Comparison of ENCODE assay signal across 8 cellular contexts in genomic region chr3:98731720-98732238, GRCh38. TPM values are rescaled to one million over a fixed set of nuclear protein-coding genes. Genes with fewer than 3 reads are reported as not detected.
A peak's percentile ranks its signal among the peaks of the same experiment; 100 is the strongest.
DNase-seq lines count a peak whose midpoint lies in the region; ATAC-seq and TF ChIP-seq lines count a peak whose summit lies in the region.

No MANE protein-coding gene starts in this region.

- no peak for TF ChIP-seq POLR2A in gastroesophageal sphincter (IDR thresholded peaks at IDR 0.05)
- no peak for TF ChIP-seq POLR2A in sigmoid colon (IDR thresholded peaks at IDR 0.05)

- intact Hi-C loops in sigmoid colon (cut with DNase I), result no loop called here

- in situ Hi-C loops in HAP-1 (cut with MboI; ENCODE audit: low sequenced_read_pairs), result no loop called here

- H3K4me1 ChIP-seq in HAP-1 (peaks cover 10% of the 10 kb centered on the region; the same call in 1 of the 2 replicates), gastroesophageal sphincter (peaks cover 0 to 36% (median 0%) of the 10 kb centered on the region in 3 donors), sigmoid colon (peaks cover 0 to 20% (median 9%) of the 10 kb centered on the region in 4 donors)

- H3K27ac ChIP-seq in gastroesophageal sphincter (peak overlapping the region in 3 of 4 donors; percentile 68 to 82 (median 74)), sigmoid colon (peak overlapping the region; percentile 68 to 72 (median 72))

- H3K27me3 ChIP-seq in HAP-1 (ENCODE audit: low read depth), result no peaks in the 10 kb centered on the region
- no peaks in the 10 kb centered on the region for H3K27me3 ChIP-seq in gastroesophageal sphincter
- H3K27me3 ChIP-seq in sigmoid colon, result no peaks in the 10 kb centered on the region

- TF ChIP-seq CTCF in WI38 (IDR thresholded peaks at IDR 0.05; ENCODE audit: low read depth, low read length), result no peak
- TF ChIP-seq CTCF in gastroesophageal sphincter (IDR thresholded peaks at IDR 0.05), result no peak
- TF ChIP-seq CTCF in sigmoid colon (IDR thresholded peaks at IDR 0.05), result no peak

- TF ChIP-seq EP300 in gastroesophageal sphincter (IDR thresholded peaks at IDR 0.05) (no peak), sigmoid colon (IDR thresholded peaks at IDR 0.05) (no peak)

- no peaks in the 10 kb centered on the region for H3K36me3 ChIP-seq in HAP-1 (replicated peaks)
- no peaks in the 10 kb centered on the region for H3K36me3 ChIP-seq in gastroesophageal sphincter
- H3K36me3 ChIP-seq in sigmoid colon, result no peaks in the 10 kb centered on the region

- ATAC-seq in gastroesophageal sphincter (no peak), HG03439 (IDR thresholded peaks at IDR 0.05; ENCODE audit: unreplicated experiment) (no peak)

- 1 to 6% methylated on average over 9 of the region's 9 CpGs for WGBS in gastroesophageal sphincter (ENCODE audit: low coverage in 1 of 2), 2 donors
- WGBS in sigmoid colon, 2 donors, result 3 to 9% methylated on average over 9 of the region's 9 CpGs

- no peaks in the 10 kb centered on the region for H3K9me3 ChIP-seq in HAP-1
- no peaks in the 10 kb centered on the region for H3K9me3 ChIP-seq in gastroesophageal sphincter
- no peaks in the 10 kb centered on the region for H3K9me3 ChIP-seq in sigmoid colon

- H3K4me3 ChIP-seq in HAP-1 (peak overlapping the region; percentile 69), WI38 (ENCODE audit: low read depth, low read length) (peak overlapping the region; percentile 69), gastroesophageal sphincter (peak overlapping the region; percentile 46 to 83), sigmoid colon (peak overlapping the region; percentile 50 to 77 (median 62))

- no peak for DNase-seq in HAP-1 (ENCODE audit: low spot score in 2 of 2)
- no peak for DNase-seq in sigmoid colon
- DNase-seq in GF-D8 (lab: John Stamatoyannopoulos, UW), result no peak
- DNase-seq in NCI-H524 treated with DMSO at 0.1 percent for 48 hours (lab: John Stamatoyannopoulos, UW), result no peak
- no peak for DNase-seq in cerebellar cortex (ENCODE audit: low spot score)

RNA-seq across cellular contexts. Expression of gene ST3GAL6, which starts 31.4 kb away (rescaled TPM):
- total RNA-seq in gastroesophageal sphincter, result 10 to 100 TPM in 1 of 4 donors, 1 to 10 TPM in 3; 4.4 to 21.2 (median 7.4) TPM
- 10 to 100 TPM in 2 of 4 donors, 1 to 10 TPM in 2; 3.9 to 11.8 (median 9.9) TPM for total RNA-seq in sigmoid colon
- polyA plus RNA-seq in sigmoid colon, result 1 to 10 TPM; 2.4 to 3.2 (median 2.4) TPM
